1 cellular context compared by ENCODE assay signal in the genomic region with DNA sequence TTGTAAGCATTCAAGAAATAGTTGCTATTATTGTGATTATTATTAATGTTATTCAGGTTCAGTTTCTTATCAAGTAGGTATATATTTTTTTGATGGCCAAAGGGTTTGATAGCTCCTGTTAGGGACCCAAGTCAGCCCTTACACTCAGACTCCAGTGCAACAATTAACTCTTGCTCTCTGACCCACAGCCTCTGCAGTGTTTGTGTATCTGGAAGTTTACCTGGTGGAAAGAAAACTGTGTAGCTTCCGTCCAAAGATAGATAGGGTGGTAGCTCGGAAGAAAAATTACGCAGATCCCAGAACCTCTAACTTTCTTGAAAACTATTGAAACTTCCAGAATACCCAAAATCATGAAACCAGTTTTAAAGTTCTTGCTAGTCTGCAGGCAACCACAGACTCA.
A peak's percentile ranks its signal among the peaks of the same experiment; 100 is the strongest.
TF ChIP-seq lines count a peak whose summit lies in the region.

No MANE protein-coding gene starts in this region.

TF ChIP-seq in HepG2, 621 proteins besides CTCF, POLR2A, EP300 and RAD21 (continued from another document):
- TF ChIP-seq, protein P1, sequence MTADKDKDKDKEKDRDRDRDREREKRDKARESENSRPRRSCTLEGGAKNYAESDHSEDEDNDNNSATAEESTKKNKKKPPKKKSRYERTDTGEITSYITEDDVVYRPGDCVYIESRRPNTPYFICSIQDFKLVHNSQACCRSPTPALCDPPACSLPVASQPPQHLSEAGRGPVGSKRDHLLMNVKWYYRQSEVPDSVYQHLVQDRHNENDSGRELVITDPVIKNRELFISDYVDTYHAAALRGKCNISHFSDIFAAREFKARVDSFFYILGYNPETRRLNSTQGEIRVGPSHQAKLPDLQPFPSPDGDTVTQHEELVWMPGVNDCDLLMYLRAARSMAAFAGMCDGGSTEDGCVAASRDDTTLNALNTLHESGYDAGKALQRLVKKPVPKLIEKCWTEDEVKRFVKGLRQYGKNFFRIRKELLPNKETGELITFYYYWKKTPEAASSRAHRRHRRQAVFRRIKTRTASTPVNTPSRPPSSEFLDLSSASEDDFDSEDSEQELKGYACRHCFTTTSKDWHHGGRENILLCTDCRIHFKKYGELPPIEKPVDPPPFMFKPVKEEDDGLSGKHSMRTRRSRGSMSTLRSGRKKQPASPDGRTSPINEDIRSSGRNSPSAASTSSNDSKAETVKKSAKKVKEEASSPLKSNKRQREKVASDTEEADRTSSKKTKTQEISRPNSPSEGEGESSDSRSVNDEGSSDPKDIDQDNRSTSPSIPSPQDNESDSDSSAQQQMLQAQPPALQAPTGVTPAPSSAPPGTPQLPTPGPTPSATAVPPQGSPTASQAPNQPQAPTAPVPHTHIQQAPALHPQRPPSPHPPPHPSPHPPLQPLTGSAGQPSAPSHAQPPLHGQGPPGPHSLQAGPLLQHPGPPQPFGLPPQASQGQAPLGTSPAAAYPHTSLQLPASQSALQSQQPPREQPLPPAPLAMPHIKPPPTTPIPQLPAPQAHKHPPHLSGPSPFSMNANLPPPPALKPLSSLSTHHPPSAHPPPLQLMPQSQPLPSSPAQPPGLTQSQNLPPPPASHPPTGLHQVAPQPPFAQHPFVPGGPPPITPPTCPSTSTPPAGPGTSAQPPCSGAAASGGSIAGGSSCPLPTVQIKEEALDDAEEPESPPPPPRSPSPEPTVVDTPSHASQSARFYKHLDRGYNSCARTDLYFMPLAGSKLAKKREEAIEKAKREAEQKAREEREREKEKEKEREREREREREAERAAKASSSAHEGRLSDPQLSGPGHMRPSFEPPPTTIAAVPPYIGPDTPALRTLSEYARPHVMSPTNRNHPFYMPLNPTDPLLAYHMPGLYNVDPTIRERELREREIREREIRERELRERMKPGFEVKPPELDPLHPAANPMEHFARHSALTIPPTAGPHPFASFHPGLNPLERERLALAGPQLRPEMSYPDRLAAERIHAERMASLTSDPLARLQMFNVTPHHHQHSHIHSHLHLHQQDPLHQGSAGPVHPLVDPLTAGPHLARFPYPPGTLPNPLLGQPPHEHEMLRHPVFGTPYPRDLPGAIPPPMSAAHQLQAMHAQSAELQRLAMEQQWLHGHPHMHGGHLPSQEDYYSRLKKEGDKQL (CRISPR knock-in tag; IDR thresholded peaks at IDR 0.05; ENCODE audit: low read depth): no peak
- TF ChIP-seq ZSCAN29 (CRISPR knock-in tag; conservative IDR thresholded peaks at IDR 0.05) (no peak), ZNF530 (CRISPR knock-in tag; IDR thresholded peaks at IDR 0.05; ENCODE audit: low read depth) (no peak), AGO1 (IDR thresholded peaks at IDR 0.05; ENCODE audit: low read depth, low read length, poor library complexity, severe bottlenecking) (no peak)
- TF ChIP-seq, protein P2, sequence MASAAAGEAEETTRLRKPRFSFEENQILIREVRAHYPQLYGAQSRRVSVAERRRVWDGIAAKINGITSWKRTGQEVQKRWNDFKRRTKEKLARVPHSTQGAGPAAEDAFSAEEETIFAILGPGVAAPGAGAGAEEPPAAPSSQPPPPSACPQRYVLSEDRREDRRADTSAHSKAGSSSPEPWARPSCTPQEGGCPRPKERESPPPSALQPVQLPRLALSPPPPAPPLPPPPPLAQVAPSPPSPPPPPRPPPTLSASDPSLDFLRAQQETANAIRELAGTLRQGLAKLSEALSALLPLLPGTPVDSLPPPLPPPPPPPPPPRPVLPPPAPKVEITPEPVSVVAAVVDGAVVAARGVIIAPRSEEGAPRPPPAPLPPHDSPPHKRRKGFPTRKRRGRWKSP (CRISPR knock-in tag; IDR thresholded peaks at IDR 0.05): no peak
- TF ChIP-seq, protein P3, sequence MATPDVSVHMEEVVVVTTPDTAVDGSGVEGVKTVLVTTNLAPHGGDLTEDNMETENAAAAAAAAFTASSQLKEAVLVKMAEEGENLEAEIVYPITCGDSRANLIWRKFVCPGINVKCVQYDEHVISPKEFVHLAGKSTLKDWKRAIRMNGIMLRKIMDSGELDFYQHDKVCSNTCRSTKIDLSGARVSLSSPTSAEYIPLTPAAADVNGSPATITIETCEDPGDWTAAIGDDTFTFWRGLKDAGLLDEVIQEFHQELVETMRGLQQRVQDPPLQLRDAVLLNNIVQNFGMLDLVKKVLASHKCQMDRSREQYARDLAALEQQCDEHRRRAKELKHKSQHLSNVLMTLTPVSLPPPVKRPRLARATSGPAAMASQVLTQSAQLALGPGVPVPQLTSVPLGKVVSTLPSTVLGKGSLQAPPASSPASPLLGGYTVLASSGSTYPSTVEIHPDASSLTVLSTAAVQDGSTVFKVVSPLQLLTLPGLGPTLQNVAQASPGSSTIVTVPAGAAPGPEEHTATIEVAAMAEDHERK (CRISPR knock-in tag; IDR thresholded peaks at IDR 0.05; ENCODE audit: low read depth): no peak
- TF ChIP-seq, protein P4, sequence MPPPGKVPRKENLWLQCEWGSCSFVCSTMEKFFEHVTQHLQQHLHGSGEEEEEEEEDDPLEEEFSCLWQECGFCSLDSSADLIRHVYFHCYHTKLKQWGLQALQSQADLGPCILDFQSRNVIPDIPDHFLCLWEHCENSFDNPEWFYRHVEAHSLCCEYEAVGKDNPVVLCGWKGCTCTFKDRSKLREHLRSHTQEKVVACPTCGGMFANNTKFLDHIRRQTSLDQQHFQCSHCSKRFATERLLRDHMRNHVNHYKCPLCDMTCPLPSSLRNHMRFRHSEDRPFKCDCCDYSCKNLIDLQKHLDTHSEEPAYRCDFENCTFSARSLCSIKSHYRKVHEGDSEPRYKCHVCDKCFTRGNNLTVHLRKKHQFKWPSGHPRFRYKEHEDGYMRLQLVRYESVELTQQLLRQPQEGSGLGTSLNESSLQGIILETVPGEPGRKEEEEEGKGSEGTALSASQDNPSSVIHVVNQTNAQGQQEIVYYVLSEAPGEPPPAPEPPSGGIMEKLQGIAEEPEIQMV (CRISPR knock-in tag; IDR thresholded peaks at IDR 0.05; ENCODE audit: low read depth): no peak
- TF ChIP-seq, protein P5, sequence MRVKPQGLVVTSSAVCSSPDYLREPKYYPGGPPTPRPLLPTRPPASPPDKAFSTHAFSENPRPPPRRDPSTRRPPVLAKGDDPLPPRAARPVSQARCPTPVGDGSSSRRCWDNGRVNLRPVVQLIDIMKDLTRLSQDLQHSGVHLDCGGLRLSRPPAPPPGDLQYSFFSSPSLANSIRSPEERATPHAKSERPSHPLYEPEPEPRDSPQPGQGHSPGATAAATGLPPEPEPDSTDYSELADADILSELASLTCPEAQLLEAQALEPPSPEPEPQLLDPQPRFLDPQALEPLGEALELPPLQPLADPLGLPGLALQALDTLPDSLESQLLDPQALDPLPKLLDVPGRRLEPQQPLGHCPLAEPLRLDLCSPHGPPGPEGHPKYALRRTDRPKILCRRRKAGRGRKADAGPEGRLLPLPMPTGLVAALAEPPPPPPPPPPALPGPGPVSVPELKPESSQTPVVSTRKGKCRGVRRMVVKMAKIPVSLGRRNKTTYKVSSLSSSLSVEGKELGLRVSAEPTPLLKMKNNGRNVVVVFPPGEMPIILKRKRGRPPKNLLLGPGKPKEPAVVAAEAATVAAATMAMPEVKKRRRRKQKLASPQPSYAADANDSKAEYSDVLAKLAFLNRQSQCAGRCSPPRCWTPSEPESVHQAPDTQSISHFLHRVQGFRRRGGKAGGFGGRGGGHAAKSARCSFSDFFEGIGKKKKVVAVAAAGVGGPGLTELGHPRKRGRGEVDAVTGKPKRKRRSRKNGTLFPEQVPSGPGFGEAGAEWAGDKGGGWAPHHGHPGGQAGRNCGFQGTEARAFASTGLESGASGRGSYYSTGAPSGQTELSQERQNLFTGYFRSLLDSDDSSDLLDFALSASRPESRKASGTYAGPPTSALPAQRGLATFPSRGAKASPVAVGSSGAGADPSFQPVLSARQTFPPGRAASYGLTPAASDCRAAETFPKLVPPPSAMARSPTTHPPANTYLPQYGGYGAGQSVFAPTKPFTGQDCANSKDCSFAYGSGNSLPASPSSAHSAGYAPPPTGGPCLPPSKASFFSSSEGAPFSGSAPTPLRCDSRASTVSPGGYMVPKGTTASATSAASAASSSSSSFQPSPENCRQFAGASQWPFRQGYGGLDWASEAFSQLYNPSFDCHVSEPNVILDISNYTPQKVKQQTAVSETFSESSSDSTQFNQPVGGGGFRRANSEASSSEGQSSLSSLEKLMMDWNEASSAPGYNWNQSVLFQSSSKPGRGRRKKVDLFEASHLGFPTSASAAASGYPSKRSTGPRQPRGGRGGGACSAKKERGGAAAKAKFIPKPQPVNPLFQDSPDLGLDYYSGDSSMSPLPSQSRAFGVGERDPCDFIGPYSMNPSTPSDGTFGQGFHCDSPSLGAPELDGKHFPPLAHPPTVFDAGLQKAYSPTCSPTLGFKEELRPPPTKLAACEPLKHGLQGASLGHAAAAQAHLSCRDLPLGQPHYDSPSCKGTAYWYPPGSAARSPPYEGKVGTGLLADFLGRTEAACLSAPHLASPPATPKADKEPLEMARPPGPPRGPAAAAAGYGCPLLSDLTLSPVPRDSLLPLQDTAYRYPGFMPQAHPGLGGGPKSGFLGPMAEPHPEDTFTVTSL (CRISPR knock-in tag; IDR thresholded peaks at IDR 0.05; ENCODE audit: borderline replicate concordance): peak; percentile 65; the same call in 1 of the 2 replicates
- TF ChIP-seq, protein P6, sequence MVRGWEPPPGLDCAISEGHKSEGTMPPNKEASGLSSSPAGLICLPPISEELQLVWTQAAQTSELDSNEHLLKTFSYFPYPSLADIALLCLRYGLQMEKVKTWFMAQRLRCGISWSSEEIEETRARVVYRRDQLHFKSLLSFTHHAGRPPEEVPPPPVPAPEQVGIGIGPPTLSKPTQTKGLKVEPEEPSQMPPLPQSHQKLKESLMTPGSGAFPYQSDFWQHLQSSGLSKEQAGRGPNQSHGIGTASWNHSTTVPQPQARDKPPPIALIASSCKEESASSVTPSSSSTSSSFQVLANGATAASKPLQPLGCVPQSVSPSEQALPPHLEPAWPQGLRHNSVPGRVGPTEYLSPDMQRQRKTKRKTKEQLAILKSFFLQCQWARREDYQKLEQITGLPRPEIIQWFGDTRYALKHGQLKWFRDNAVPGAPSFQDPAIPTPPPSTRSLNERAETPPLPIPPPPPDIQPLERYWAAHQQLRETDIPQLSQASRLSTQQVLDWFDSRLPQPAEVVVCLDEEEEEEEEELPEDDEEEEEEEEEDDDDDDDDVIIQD (CRISPR knock-in tag; IDR thresholded peaks at IDR 0.05; ENCODE audit: low read depth): 0 out of 2 replicates have a peak, but pooled peaks have one; percentile 45
